Comparison of ENCODE assay signal across 8 cellular contexts in genomic region chr4:70705146-70705855, GRCh38. TPM values are rescaled to one million over a fixed set of nuclear protein-coding genes. Genes with fewer than 3 reads are reported as not detected.
A peak's percentile ranks its signal among the peaks of the same experiment; 100 is the strongest.
DNase-seq lines count a peak whose midpoint lies in the region; ATAC-seq and TF ChIP-seq lines count a peak whose summit lies in the region.

No MANE protein-coding gene starts in this region.

- no peaks in the 10 kb centered on the region for H3K27me3 Mint-ChIP-seq in T-helper 1 cell treated with Interleukin-12 subunit alpha and Interleukin-12 subunit beta and Interleukin-4 antibody, amounts not matched to agents 30 μg/mL and 1 μg/mL, for 36 hours (ENCODE audit: low read depth)

- peak overlapping the region; percentile 41 for H3K27ac Mint-ChIP-seq in T-helper 1 cell treated with Interleukin-12 subunit alpha and Interleukin-12 subunit beta and Interleukin-4 antibody, amounts not matched to agents 30 μg/mL and 1 μg/mL, for 36 hours

- no peaks in the 10 kb centered on the region for H3K9me3 ChIP-seq in Loucy (ENCODE audit: insufficient read depth, low read depth, low read length)
- H3K9me3 ChIP-seq in right cardiac atrium (ENCODE audit: control insufficient read depth, low read length), result no peaks in the 10 kb centered on the region

- H3K9ac ChIP-seq in Loucy (ENCODE audit: low read depth, low read length, poor library complexity, severe bottlenecking) (peak overlapping the region; percentile 84), rectal smooth muscle tissue (ENCODE audit: low read length) (peak overlapping the region; percentile 42)

- H3K4me1 ChIP-seq in Loucy (ENCODE audit: insufficient read depth, low read length, poor library complexity, severe bottlenecking) (peaks cover 38% of the 10 kb centered on the region), right cardiac atrium (ENCODE audit: control insufficient read depth, insufficient read depth, low read length) (peaks cover 5% of the 10 kb centered on the region), rectal smooth muscle tissue (ENCODE audit: control insufficient read depth, insufficient read depth, low read length) (peaks cover 15% of the 10 kb centered on the region)

- no peaks in the 10 kb centered on the region for H3K9me2 ChIP-seq in Loucy (replicated peaks; ENCODE audit: low read depth, low read length)

- H3F3A ChIP-seq in Loucy (ENCODE audit: low read depth), result 0 out of 2 replicates have a peak, but pooled peaks cover 3% of the 10 kb centered on the region

- peak; percentile 46 for DNase-seq in HCEC 1CT
- DNase-seq in right cardiac atrium, result peak; percentile 81 to 92 (median 91)
- DNase-seq in NCI-H2081 treated with DMSO at 0.1 percent for 48 hours (lab: John Stamatoyannopoulos, UW), result no peak

- H3K27me3 ChIP-seq in Loucy (ENCODE audit: insufficient read depth, low read length, poor library complexity, severe bottlenecking), result no peaks in the 10 kb centered on the region
- H3K27me3 ChIP-seq in right cardiac atrium (ENCODE audit: control insufficient read depth, insufficient read depth), result no peaks in the 10 kb centered on the region
- no peaks in the 10 kb centered on the region for H3K27me3 ChIP-seq in rectal smooth muscle tissue (ENCODE audit: control insufficient read depth, insufficient read depth, low read length)

- TF ChIP-seq CTCF in GM12875 (IDR thresholded peaks at IDR 0.05; ENCODE audit: borderline replicate concordance, insufficient read depth, low read depth, low read length), result 0 out of 2 replicates have a peak, but pooled peaks have one; percentile 1
- TF ChIP-seq CTCF in Loucy (conservative IDR thresholded peaks at IDR 0.05; ENCODE audit: low read length), result no peak

- H3K4me2 ChIP-seq in Loucy (ENCODE audit: low read depth, low read length, poor library complexity, severe bottlenecking), result peak overlapping the region; percentile 97

- peak overlapping the region; percentile 68 for H2AFZ ChIP-seq in Loucy (ENCODE audit: low read length)

- ATAC-seq in right cardiac atrium, result peak; percentile 90

- peaks cover 2% of the 10 kb centered on the region for H3K36me3 Mint-ChIP-seq in T-helper 1 cell treated with Interleukin-12 subunit alpha and Interleukin-12 subunit beta and Interleukin-4 antibody, amounts not matched to agents 30 μg/mL and 1 μg/mL, for 36 hours (ENCODE audit: low read depth)

- H3K36me3 ChIP-seq in Loucy (ENCODE audit: insufficient read depth, low read length), result no peaks in the 10 kb centered on the region
- no peaks in the 10 kb centered on the region for H3K36me3 ChIP-seq in rectal smooth muscle tissue (ENCODE audit: control insufficient read depth, insufficient read depth, low read length)

- H3K4me1 Mint-ChIP-seq in T-helper 1 cell treated with Interleukin-12 subunit alpha and Interleukin-12 subunit beta and Interleukin-4 antibody, amounts not matched to agents 30 μg/mL and 1 μg/mL, for 36 hours (ENCODE audit: low read depth), result peaks cover 21% of the 10 kb centered on the region

- H3K4me3 ChIP-seq in GM12875 (ENCODE audit: low read depth, low read length) (peak overlapping the region; percentile 62), Loucy (ENCODE audit: low read length, poor library complexity, severe bottlenecking) (peak overlapping the region; percentile 87), right cardiac atrium (ENCODE audit: low read length) (peak overlapping the region; percentile 88), rectal smooth muscle tissue (ENCODE audit: low read length) (peak overlapping the region; percentile 62)

- H3K27ac ChIP-seq in angular gyrus (ENCODE audit: low read depth, low read length), result peak overlapping the region; percentile 51
- peak overlapping the region; percentile 97 for H3K27ac ChIP-seq in right cardiac atrium (ENCODE audit: low read length)
- H3K27ac ChIP-seq in rectal smooth muscle tissue (ENCODE audit: low read depth, low read length), result peak overlapping the region; percentile 89

- peak overlapping the region; percentile 83 for H3K4me3 Mint-ChIP-seq in T-helper 1 cell treated with Interleukin-12 subunit alpha and Interleukin-12 subunit beta and Interleukin-4 antibody, amounts not matched to agents 30 μg/mL and 1 μg/mL, for 36 hours

- peaks cover 44% of the 10 kb centered on the region for H3K79me2 ChIP-seq in Loucy (ENCODE audit: insufficient read depth, low read length)

- peaks cover 11% of the 10 kb centered on the region for H4K20me1 ChIP-seq in Loucy (ENCODE audit: insufficient read depth, low read length, poor library complexity, severe bottlenecking)

- WGBS in right cardiac atrium, result under 1% methylated on average over 84 of the region's 84 CpGs

- intact Hi-C loops in right cardiac atrium (cut with DNase I), result loop anchor here in 1 of 4 donors (10.0 kb wide), 1 partner anchor 130 kb away; the partner anchor contains the start of gene GRSF1

- H3K9me3 Mint-ChIP-seq in T-helper 1 cell treated with Interleukin-12 subunit alpha and Interleukin-12 subunit beta and Interleukin-4 antibody, amounts not matched to agents 30 μg/mL and 1 μg/mL, for 36 hours, result no peaks in the 10 kb centered on the region

RNA-seq across cellular contexts. Expression of gene RUFY3, which starts 16.5 kb away (rescaled TPM):
- 10 to 100 TPM; 23.9 to 30.1 (median 29.3) TPM for total RNA-seq in right cardiac atrium
- 14.1 TPM for polyA plus RNA-seq in right cardiac atrium

RNA-seq across cellular contexts. Expression of gene UTP3, which starts 17.0 kb away (rescaled TPM):
- total RNA-seq in right cardiac atrium, result 10 to 100 TPM; 17.6 to 19.9 (median 18.6) TPM
- polyA plus RNA-seq in right cardiac atrium, result 15.5 TPM

RNA-seq across cellular contexts. Expression of gene JCHAIN, which starts 39.0 kb away (rescaled TPM):
- total RNA-seq in right cardiac atrium, result 10 to 100 TPM in 1 of 4 donors, 1 to 10 TPM in 3; 1.8 to 20.0 (median 4.4) TPM
- 0.36 TPM for polyA plus RNA-seq in right cardiac atrium
